ENCODE assay signal across 8 cellular contexts in the genomic region with DNA sequence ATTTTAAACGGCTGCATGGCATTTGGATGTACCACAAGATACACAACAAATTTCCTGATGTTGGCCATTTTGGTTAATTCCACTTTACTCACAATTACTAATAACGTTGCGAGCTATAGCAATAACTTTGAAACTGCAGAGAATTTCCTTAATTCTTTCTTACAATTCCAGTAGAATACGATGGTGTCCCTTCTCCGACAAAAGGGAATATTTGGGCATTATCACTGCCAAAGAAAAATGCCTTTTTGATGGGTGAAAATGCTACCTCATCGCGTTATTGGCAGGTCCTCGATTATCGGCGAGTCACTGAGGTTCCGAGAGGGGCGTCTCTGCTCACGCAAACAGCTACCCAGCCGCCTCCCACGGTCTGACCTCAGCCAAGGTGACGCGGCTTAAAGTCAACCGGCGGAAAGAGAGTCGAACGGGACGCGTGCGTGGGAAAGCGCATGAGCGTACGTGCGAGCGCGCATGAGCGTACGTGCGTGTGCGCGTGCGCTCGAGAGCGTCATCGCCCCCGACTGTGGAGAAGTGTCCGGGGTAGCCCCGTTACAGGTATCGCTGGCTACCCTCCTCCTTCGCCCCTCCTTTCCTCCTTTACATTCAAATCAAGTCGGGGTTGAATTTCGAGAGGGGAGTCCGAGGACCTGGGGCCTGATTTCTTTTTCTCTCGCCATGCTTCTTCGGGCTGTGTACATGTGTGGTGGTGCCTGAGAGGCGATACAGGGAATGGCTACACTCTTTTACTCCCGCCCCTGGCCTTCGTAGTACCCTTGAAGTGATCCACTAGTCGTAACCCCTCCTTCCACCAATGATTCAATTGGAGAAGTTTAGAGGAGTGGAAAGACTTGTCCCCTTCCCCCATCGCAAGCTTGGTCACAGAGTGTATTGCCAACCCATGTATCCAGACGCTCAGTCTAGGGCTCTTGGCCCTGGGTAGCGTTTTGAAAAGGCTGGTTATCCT. TPM values are rescaled to one million over a fixed set of nuclear protein-coding genes. Genes with fewer than 3 reads are reported as not detected.
DNase-seq lines count a peak whose midpoint lies in the region; ATAC-seq lines count a peak whose summit lies in the region.

TSS of gene OXSM (plus strand) at position 495 of the 961 bp plus-strand sequence. CDS start 931 bp downstream, outside the sequence.

- H3K9me3 ChIP-seq in BLaER1 treated with 17β-estradiol and CSF1 and Interleukin-3, amounts not matched to agents 10 nM and 100 nM (replicated peaks in 1 of 11): no peaks in the 10 kb centered on the region

- DNase-seq in NCI-H526 treated with DMSO at 0.1 percent for 48 hours (lab: John Stamatoyannopoulos, UW): peak; percentile 73
- peak; percentile 97 for DNase-seq in activated CD4-positive, alpha-beta T cell treated with anti-CD3 and anti-CD28 coated beads, Interleukin-2, amount 10 ng/mL, durations not matched to agents 24 days and 14 days
- DNase-seq in dedifferentiated amniotic fluid mesenchymal stem cell (ENCODE audit: extremely low spot score): peak; percentile 89
- peak; percentile 96 for DNase-seq in left kidney (ENCODE audit: low read depth, low spot score)
- peak; percentile 96 for DNase-seq in stimulated activated CD4-positive, alpha-beta T cell treated with anti-CD3 and anti-CD28 coated beads, Interleukin-1b, Interleukin-23, amount 100 ng/mL, for 48 hours

- no peaks in the 10 kb centered on the region for H4K20me1 ChIP-seq in BLaER1 treated with 17β-estradiol and CSF1 and Interleukin-3, amounts not matched to agents 10 nM and 100 nM

- H3K4me1 ChIP-seq in BLaER1 treated with 17β-estradiol and CSF1 and Interleukin-3, amounts not matched to agents 10 nM and 100 nM: peaks cover 25 to 69% (median 51%) of the 10 kb centered on the region in 10 experiments

- peak within 1 kb of the TSS; percentile 63 to 87 (median 78) for H3K27ac ChIP-seq in BLaER1 treated with 17β-estradiol and CSF1 and Interleukin-3, amounts not matched to agents 10 nM and 100 nM

- no peaks in the 10 kb centered on the region for H3K9me3 Mint-ChIP-seq in activated CD4-positive, alpha-beta T cell treated with anti-CD3 and anti-CD28 coated beads, Interleukin-2, amount 10 ng/mL, durations not matched to agents 24 days and 14 days

- H3K9ac ChIP-seq in BLaER1 treated with 17β-estradiol and CSF1 and Interleukin-3, amounts not matched to agents 10 nM and 100 nM: peak within 1 kb of the TSS; percentile 73 to 84 (median 80)

- ATAC-seq in GM19328 (IDR thresholded peaks at IDR 0.05; ENCODE audit: unreplicated experiment) (peak; percentile 96), HG03469 (IDR thresholded peaks at IDR 0.05; ENCODE audit: unreplicated experiment) (peak; percentile 83)

- peaks cover 27% of the 10 kb centered on the region for H3K36me3 Mint-ChIP-seq in activated CD4-positive, alpha-beta T cell treated with anti-CD3 and anti-CD28 coated beads, Interleukin-2, amount 10 ng/mL, durations not matched to agents 24 days and 14 days (ENCODE audit: low read depth)

- peaks cover 54% of the 10 kb centered on the region for H3K4me1 Mint-ChIP-seq in activated CD4-positive, alpha-beta T cell treated with anti-CD3 and anti-CD28 coated beads, Interleukin-2, amount 10 ng/mL, durations not matched to agents 24 days and 14 days

- H3K4me3 Mint-ChIP-seq in activated CD4-positive, alpha-beta T cell treated with anti-CD3 and anti-CD28 coated beads, Interleukin-2, amount 10 ng/mL, durations not matched to agents 24 days and 14 days: peak within 1 kb of the TSS; percentile 90

- peak within 1 kb of the TSS; percentile 99 for H3K27ac Mint-ChIP-seq in activated CD4-positive, alpha-beta T cell treated with anti-CD3 and anti-CD28 coated beads, Interleukin-2, amount 10 ng/mL, durations not matched to agents 24 days and 14 days

- H3K27me3 ChIP-seq in BLaER1 treated with 17β-estradiol and CSF1 and Interleukin-3, amounts not matched to agents 10 nM and 100 nM: no peaks in the 10 kb centered on the region

- H3K27me3 Mint-ChIP-seq in activated CD4-positive, alpha-beta T cell treated with anti-CD3 and anti-CD28 coated beads, Interleukin-2, amount 10 ng/mL, durations not matched to agents 24 days and 14 days: peaks cover 2% of the 10 kb centered on the region

- intact Hi-C loops in activated CD4-positive, alpha-beta T cell treated with anti-CD3 and anti-CD28 coated beads, Interleukin-2, amount 10 ng/mL, durations not matched to agents 24 days and 14 days (cut with micrococcal nuclease): loop anchor here (1.0 to 10.0 kb wide), 6 partner anchors 8 to 1875 kb away; partner anchors contain the start of genes NKIRAS1, RPL15, SLC4A7 and TOP2B

- peaks cover 7 to 37% (median 13%) of the 10 kb centered on the region in 11 experiments; a peak in 21 of 22 replicates for H3K36me3 ChIP-seq in BLaER1 treated with 17β-estradiol and CSF1 and Interleukin-3, amounts not matched to agents 10 nM and 100 nM

- peak within 1 kb of the TSS; percentile 70 to 93 (median 84) for H3K4me2 ChIP-seq in BLaER1 treated with 17β-estradiol and CSF1 and Interleukin-3, amounts not matched to agents 10 nM and 100 nM

- H3K4me3 ChIP-seq in BLaER1 treated with 17β-estradiol and CSF1 and Interleukin-3, amounts not matched to agents 10 nM and 100 nM: peak within 1 kb of the TSS; percentile 64 to 79 (median 72)

RNA-seq across cellular contexts. Expression of gene OXSM, which starts in this region (rescaled TPM):
- 13.3 and 16.3 TPM in 2 replicates for total RNA-seq in activated CD4-positive, alpha-beta T cell treated with anti-CD3 and anti-CD28 coated beads, Interleukin-2, amount 10 ng/mL, durations not matched to agents 24 days and 14 days

Comparison
In these comparisons a context has a peak if more than half of its experiments do, and no peak if none do; other contexts are left out.
1. Peak in every context shown above with its lines: DNase-seq, ATAC-seq, H3K4me3 ChIP-seq and H3K27ac ChIP-seq.